ENCODE assay signal across 2 cellular contexts in genomic region chr11:6694229-6694535, GRCh38.
TF ChIP-seq lines count a peak whose summit lies in the region.

No MANE protein-coding gene starts in this region.

TF ChIP-seq in SK-N-SH, 30 proteins besides CTCF, POLR2A, EP300 and RAD21 (continued from another document):
- no peak for TF ChIP-seq IRF3 (IDR thresholded peaks at IDR 0.05; ENCODE audit: low read depth, low read length)

TF ChIP-seq in SK-N-SH treated with all-trans-retinoic acid at 6 μM for 48 hours, 23 proteins besides CTCF, POLR2A, EP300 and RAD21 (continued from another document):
- no peak for TF ChIP-seq CSRNP3 (CRISPR knock-in tag; IDR thresholded peaks at IDR 0.05)
- no peak for TF ChIP-seq RARB (CRISPR knock-in tag; IDR thresholded peaks at IDR 0.05)
- no peak for TF ChIP-seq TOX (CRISPR knock-in tag; IDR thresholded peaks at IDR 0.05; ENCODE audit: borderline replicate concordance)
- TF ChIP-seq CSDC2 (CRISPR knock-in tag; IDR thresholded peaks at IDR 0.05), result no peak
- no peak for TF ChIP-seq ARNTL (CRISPR knock-in tag; IDR thresholded peaks at IDR 0.05; ENCODE audit: borderline replicate concordance, low read depth)
- TF ChIP-seq BACH2 (CRISPR knock-in tag; IDR thresholded peaks at IDR 0.05; ENCODE audit: borderline replicate concordance), result no peak
- no peak for TF ChIP-seq OSR1 (CRISPR knock-in tag; IDR thresholded peaks at IDR 0.05)
- TF ChIP-seq ISL1 (CRISPR knock-in tag; IDR thresholded peaks at IDR 0.05), result no peak
- TF ChIP-seq SNAI2 (CRISPR knock-in tag; IDR thresholded peaks at IDR 0.05), result no peak
TF ChIP-seq in SK-N-SH treated with all-trans-retinoic acid at 6 μM for 48 hours: peak in this region for 0.
